ENCODE assay signal across 1 cellular context in genomic region chr11:117931971-117932370, GRCh38.
A peak's percentile ranks its signal among the peaks of the same experiment; 100 is the strongest.
TF ChIP-seq lines count a peak whose summit lies in the region.

No MANE protein-coding gene starts in this region.

TF ChIP-seq in GM12878, 131 proteins besides CTCF, POLR2A, EP300 and RAD21 (continues in another document):
- TF ChIP-seq, protein P1, sequence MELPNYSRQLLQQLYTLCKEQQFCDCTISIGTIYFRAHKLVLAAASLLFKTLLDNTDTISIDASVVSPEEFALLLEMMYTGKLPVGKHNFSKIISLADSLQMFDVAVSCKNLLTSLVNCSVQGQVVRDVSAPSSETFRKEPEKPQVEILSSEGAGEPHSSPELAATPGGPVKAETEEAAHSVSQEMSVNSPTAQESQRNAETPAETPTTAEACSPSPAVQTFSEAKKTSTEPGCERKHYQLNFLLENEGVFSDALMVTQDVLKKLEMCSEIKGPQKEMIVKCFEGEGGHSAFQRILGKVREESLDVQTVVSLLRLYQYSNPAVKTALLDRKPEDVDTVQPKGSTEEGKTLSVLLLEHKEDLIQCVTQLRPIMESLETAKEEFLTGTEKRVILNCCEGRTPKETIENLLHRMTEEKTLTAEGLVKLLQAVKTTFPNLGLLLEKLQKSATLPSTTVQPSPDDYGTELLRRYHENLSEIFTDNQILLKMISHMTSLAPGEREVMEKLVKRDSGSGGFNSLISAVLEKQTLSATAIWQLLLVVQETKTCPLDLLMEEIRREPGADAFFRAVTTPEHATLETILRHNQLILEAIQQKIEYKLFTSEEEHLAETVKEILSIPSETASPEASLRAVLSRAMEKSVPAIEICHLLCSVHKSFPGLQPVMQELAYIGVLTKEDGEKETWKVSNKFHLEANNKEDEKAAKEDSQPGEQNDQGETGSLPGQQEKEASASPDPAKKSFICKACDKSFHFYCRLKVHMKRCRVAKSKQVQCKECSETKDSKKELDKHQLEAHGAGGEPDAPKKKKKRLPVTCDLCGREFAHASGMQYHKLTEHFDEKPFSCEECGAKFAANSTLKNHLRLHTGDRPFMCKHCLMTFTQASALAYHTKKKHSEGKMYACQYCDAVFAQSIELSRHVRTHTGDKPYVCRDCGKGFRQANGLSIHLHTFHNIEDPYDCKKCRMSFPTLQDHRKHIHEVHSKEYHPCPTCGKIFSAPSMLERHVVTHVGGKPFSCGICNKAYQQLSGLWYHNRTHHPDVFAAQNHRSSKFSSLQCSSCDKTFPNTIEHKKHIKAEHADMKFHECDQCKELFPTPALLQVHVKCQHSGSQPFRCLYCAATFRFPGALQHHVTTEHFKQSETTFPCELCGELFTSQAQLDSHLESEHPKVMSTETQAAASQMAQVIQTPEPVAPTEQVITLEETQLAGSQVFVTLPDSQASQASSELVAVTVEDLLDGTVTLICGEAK (IDR thresholded peaks at IDR 0.05; ENCODE audit: borderline replicate concordance): no peak
- TF ChIP-seq RBBP5 (conservative IDR thresholded peaks at IDR 0.05) (no peak), NRF1 (conservative IDR thresholded peaks at IDR 0.05; ENCODE audit: low read depth, low read length) (no peak), SP1 (IDR thresholded peaks at IDR 0.05; ENCODE audit: low read depth, low read length) (no peak), FOXM1 (IDR thresholded peaks at IDR 0.05; ENCODE audit: low read depth, low read length) (no peak), YBX1 (IDR thresholded peaks at IDR 0.05) (no peak), BCL11A (IDR thresholded peaks at IDR 0.05; ENCODE audit: low read depth, low read length) (0 out of 2 replicates have a peak, but pooled peaks have one; percentile 10), SIN3A (IDR thresholded peaks at IDR 0.05; ENCODE audit: low read depth, low read length) (no peak), ZBTB4 (CRISPR knock-in tag; IDR thresholded peaks at IDR 0.05) (no peak), TBL1XR1 (IDR thresholded peaks at IDR 0.05; ENCODE audit: low read depth, low read length) (no peak), ZZZ3 (IDR thresholded peaks at IDR 0.05; ENCODE audit: control insufficient read depth, insufficient read length, low read depth) (no peak), SMC3 (IDR thresholded peaks at IDR 0.05; ENCODE audit: borderline replicate concordance, low read length) (no peak), TCF12 (IDR thresholded peaks at IDR 0.05; ENCODE audit: low read depth, low read length) (0 out of 2 replicates have a peak, but pooled peaks have one; percentile 50), HDAC6 (IDR thresholded peaks at IDR 0.05; ENCODE audit: unreplicated experiment) (no peak), CHD4 (IDR thresholded peaks at IDR 0.05) (no peak), MYB (IDR thresholded peaks at IDR 0.05; ENCODE audit: borderline replicate concordance, low read depth, low read length) (no peak), SMARCA5 (IDR thresholded peaks at IDR 0.05) (no peak), PBX3 (IDR thresholded peaks at IDR 0.05; ENCODE audit: insufficient replicate concordance, low read depth, low read length) (no peak), BHLHE40 (IDR thresholded peaks at IDR 0.05; ENCODE audit: borderline replicate concordance in 1 of 2, low read depth in 2 of 2, low read length in 1 of 2) (peak in 1 of 2 experiments; percentile 56; a peak in 1 of 4 replicates), KAT2A (conservative IDR thresholded peaks at IDR 0.05; ENCODE audit: control insufficient read depth, low read depth, low read length) (no peak), ATF3 (IDR thresholded peaks at IDR 0.05; ENCODE audit: borderline replicate concordance, extremely low read depth, low read depth, low read length) (no peak), TARDBP (IDR thresholded peaks at IDR 0.05; ENCODE audit: borderline replicate concordance) (no peak), POLR2AphosphoS2 (IDR thresholded peaks at IDR 0.05; ENCODE audit: low read depth, low read length) (no peak), TAF1 (IDR thresholded peaks at IDR 0.05; ENCODE audit: borderline replicate concordance, low read depth, low read length) (no peak), RAD51 (IDR thresholded peaks at IDR 0.05) (no peak), PAX8 (IDR thresholded peaks at IDR 0.05) (no peak), ESRRA (IDR thresholded peaks at IDR 0.05; ENCODE audit: low read length) (no peak), BRCA1 (IDR thresholded peaks at IDR 0.05; ENCODE audit: low read depth, low read length) (no peak)
- TF ChIP-seq, protein P2, sequence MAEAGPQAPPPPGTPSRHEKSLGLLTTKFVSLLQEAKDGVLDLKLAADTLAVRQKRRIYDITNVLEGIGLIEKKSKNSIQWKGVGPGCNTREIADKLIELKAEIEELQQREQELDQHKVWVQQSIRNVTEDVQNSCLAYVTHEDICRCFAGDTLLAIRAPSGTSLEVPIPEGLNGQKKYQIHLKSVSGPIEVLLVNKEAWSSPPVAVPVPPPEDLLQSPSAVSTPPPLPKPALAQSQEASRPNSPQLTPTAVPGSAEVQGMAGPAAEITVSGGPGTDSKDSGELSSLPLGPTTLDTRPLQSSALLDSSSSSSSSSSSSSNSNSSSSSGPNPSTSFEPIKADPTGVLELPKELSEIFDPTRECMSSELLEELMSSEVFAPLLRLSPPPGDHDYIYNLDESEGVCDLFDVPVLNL (IDR thresholded peaks at IDR 0.05; ENCODE audit: low read depth, low read length): no peak
- TF ChIP-seq, protein P3, sequence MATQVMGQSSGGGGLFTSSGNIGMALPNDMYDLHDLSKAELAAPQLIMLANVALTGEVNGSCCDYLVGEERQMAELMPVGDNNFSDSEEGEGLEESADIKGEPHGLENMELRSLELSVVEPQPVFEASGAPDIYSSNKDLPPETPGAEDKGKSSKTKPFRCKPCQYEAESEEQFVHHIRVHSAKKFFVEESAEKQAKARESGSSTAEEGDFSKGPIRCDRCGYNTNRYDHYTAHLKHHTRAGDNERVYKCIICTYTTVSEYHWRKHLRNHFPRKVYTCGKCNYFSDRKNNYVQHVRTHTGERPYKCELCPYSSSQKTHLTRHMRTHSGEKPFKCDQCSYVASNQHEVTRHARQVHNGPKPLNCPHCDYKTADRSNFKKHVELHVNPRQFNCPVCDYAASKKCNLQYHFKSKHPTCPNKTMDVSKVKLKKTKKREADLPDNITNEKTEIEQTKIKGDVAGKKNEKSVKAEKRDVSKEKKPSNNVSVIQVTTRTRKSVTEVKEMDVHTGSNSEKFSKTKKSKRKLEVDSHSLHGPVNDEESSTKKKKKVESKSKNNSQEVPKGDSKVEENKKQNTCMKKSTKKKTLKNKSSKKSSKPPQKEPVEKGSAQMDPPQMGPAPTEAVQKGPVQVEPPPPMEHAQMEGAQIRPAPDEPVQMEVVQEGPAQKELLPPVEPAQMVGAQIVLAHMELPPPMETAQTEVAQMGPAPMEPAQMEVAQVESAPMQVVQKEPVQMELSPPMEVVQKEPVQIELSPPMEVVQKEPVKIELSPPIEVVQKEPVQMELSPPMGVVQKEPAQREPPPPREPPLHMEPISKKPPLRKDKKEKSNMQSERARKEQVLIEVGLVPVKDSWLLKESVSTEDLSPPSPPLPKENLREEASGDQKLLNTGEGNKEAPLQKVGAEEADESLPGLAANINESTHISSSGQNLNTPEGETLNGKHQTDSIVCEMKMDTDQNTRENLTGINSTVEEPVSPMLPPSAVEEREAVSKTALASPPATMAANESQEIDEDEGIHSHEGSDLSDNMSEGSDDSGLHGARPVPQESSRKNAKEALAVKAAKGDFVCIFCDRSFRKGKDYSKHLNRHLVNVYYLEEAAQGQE (IDR thresholded peaks at IDR 0.05; ENCODE audit: low read depth, low read length): no peak
- TF ChIP-seq, protein P4, sequence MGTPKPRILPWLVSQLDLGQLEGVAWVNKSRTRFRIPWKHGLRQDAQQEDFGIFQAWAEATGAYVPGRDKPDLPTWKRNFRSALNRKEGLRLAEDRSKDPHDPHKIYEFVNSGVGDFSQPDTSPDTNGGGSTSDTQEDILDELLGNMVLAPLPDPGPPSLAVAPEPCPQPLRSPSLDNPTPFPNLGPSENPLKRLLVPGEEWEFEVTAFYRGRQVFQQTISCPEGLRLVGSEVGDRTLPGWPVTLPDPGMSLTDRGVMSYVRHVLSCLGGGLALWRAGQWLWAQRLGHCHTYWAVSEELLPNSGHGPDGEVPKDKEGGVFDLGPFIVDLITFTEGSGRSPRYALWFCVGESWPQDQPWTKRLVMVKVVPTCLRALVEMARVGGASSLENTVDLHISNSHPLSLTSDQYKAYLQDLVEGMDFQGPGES (IDR thresholded peaks at IDR 0.05): no peak
- TF ChIP-seq, protein P5, sequence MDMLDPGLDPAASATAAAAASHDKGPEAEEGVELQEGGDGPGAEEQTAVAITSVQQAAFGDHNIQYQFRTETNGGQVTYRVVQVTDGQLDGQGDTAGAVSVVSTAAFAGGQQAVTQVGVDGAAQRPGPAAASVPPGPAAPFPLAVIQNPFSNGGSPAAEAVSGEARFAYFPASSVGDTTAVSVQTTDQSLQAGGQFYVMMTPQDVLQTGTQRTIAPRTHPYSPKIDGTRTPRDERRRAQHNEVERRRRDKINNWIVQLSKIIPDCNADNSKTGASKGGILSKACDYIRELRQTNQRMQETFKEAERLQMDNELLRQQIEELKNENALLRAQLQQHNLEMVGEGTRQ (IDR thresholded peaks at IDR 0.05; ENCODE audit: borderline replicate concordance, low read depth, low read length): no peak
- TF ChIP-seq, protein P6, sequence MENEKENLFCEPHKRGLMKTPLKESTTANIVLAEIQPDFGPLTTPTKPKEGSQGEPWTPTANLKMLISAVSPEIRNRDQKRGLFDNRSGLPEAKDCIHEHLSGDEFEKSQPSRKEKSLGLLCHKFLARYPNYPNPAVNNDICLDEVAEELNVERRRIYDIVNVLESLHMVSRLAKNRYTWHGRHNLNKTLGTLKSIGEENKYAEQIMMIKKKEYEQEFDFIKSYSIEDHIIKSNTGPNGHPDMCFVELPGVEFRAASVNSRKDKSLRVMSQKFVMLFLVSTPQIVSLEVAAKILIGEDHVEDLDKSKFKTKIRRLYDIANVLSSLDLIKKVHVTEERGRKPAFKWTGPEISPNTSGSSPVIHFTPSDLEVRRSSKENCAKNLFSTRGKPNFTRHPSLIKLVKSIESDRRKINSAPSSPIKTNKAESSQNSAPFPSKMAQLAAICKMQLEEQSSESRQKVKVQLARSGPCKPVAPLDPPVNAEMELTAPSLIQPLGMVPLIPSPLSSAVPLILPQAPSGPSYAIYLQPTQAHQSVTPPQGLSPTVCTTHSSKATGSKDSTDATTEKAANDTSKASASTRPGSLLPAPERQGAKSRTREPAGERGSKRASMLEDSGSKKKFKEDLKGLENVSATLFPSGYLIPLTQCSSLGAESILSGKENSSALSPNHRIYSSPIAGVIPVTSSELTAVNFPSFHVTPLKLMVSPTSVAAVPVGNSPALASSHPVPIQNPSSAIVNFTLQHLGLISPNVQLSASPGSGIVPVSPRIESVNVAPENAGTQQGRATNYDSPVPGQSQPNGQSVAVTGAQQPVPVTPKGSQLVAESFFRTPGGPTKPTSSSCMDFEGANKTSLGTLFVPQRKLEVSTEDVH (IDR thresholded peaks at IDR 0.05; ENCODE audit: low read depth, partially characterized antibody): no peak
- TF ChIP-seq, protein P7, sequence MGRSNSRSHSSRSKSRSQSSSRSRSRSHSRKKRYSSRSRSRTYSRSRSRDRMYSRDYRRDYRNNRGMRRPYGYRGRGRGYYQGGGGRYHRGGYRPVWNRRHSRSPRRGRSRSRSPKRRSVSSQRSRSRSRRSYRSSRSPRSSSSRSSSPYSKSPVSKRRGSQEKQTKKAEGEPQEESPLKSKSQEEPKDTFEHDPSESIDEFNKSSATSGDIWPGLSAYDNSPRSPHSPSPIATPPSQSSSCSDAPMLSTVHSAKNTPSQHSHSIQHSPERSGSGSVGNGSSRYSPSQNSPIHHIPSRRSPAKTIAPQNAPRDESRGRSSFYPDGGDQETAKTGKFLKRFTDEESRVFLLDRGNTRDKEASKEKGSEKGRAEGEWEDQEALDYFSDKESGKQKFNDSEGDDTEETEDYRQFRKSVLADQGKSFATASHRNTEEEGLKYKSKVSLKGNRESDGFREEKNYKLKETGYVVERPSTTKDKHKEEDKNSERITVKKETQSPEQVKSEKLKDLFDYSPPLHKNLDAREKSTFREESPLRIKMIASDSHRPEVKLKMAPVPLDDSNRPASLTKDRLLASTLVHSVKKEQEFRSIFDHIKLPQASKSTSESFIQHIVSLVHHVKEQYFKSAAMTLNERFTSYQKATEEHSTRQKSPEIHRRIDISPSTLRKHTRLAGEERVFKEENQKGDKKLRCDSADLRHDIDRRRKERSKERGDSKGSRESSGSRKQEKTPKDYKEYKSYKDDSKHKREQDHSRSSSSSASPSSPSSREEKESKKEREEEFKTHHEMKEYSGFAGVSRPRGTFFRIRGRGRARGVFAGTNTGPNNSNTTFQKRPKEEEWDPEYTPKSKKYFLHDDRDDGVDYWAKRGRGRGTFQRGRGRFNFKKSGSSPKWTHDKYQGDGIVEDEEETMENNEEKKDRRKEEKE (IDR thresholded peaks at IDR 0.05): no peak
